8 cellular contexts compared by ENCODE assay signal in genomic region chr17:7295230-7296180, GRCh38. TPM values are rescaled to one million over a fixed set of nuclear protein-coding genes. Genes with fewer than 3 reads are reported as not detected.
DNase-seq lines count a peak whose midpoint lies in the region; ATAC-seq and TF ChIP-seq lines count a peak whose summit lies in the region.

No MANE protein-coding gene starts in this region.

- H3K27ac ChIP-seq in transverse colon, result peak overlapping the region; percentile 64 to 91 (median 89)

- peak overlapping the region in 2 of 4 donors; percentile 40 to 46 for H3K4me3 ChIP-seq in transverse colon

- TF ChIP-seq CTCF in transverse colon (IDR thresholded peaks at IDR 0.05) (peak in 4 of 5 experiments; percentile 10 to 45 (median 28)), omental fat pad (IDR thresholded peaks at IDR 0.05) (no peak)

- peaks cover 8% of the 10 kb centered on the region for H3K27me3 Mint-ChIP-seq in activated naive CD4-positive, alpha-beta T cell treated with anti-CD3 and anti-CD28 coated beads, Interleukin-2, amount 50 U/mL, for 24 hours
- H3K27me3 Mint-ChIP-seq in activated T-helper 17 cell treated with anti-CD3 and anti-CD28 coated beads, Interleukin-2, amount 50 U/mL, for 72 hours, result peaks cover 16% of the 10 kb centered on the region

- H3K4me1 Mint-ChIP-seq in activated naive CD4-positive, alpha-beta T cell treated with anti-CD3 and anti-CD28 coated beads, Interleukin-2, amount 50 U/mL, for 24 hours, result peaks cover 20% of the 10 kb centered on the region
- peaks cover 5% of the 10 kb centered on the region for H3K4me1 Mint-ChIP-seq in activated T-helper 17 cell treated with anti-CD3 and anti-CD28 coated beads, Interleukin-2, amount 50 U/mL, for 72 hours

- no peak for TF ChIP-seq EP300 in transverse colon (IDR thresholded peaks at IDR 0.05; ENCODE audit: low read depth)

- H3K4me1 ChIP-seq in transverse colon, result peaks cover 26 to 56% (median 47%) of the 10 kb centered on the region in 4 donors

- no peaks in the 10 kb centered on the region for H3K36me3 Mint-ChIP-seq in activated naive CD4-positive, alpha-beta T cell treated with anti-CD3 and anti-CD28 coated beads, Interleukin-2, amount 50 U/mL, for 24 hours
- H3K36me3 Mint-ChIP-seq in activated T-helper 17 cell treated with anti-CD3 and anti-CD28 coated beads, Interleukin-2, amount 50 U/mL, for 72 hours (ENCODE audit: low read depth), result no peaks in the 10 kb centered on the region

- no peak for TF ChIP-seq POLR2A in transverse colon (IDR thresholded peaks at IDR 0.05)

- H3K9me3 Mint-ChIP-seq in activated naive CD4-positive, alpha-beta T cell treated with anti-CD3 and anti-CD28 coated beads, Interleukin-2, amount 50 U/mL, for 24 hours, result no peaks in the 10 kb centered on the region
- H3K9me3 Mint-ChIP-seq in activated T-helper 17 cell treated with anti-CD3 and anti-CD28 coated beads, Interleukin-2, amount 50 U/mL, for 72 hours, result no peaks in the 10 kb centered on the region

- no peaks in the 10 kb centered on the region for H3K9me3 ChIP-seq in transverse colon

- WGBS in transverse colon (ENCODE audit: low coverage in 1 of 2), 2 donors, result 55 to 86% methylated on average over 21 to 42 of the region's 42 CpGs

- no peaks in the 10 kb centered on the region for H3K36me3 ChIP-seq in transverse colon

- H3K4me3 Mint-ChIP-seq in activated naive CD4-positive, alpha-beta T cell treated with anti-CD3 and anti-CD28 coated beads, Interleukin-2, amount 50 U/mL, for 24 hours, result peak overlapping the region; percentile 84
- H3K4me3 Mint-ChIP-seq in activated T-helper 17 cell treated with anti-CD3 and anti-CD28 coated beads, Interleukin-2, amount 50 U/mL, for 72 hours, result peak overlapping the region; percentile 80

- H3K27ac Mint-ChIP-seq in activated naive CD4-positive, alpha-beta T cell treated with anti-CD3 and anti-CD28 coated beads, Interleukin-2, amount 50 U/mL, for 24 hours, result peak overlapping the region; percentile 51
- H3K27ac Mint-ChIP-seq in activated T-helper 17 cell treated with anti-CD3 and anti-CD28 coated beads, Interleukin-2, amount 50 U/mL, for 72 hours, result no peak overlapping the region

- H3K27me3 ChIP-seq in transverse colon, result peaks cover 25% of the 10 kb centered on the region

- no peak for DNase-seq in activated naive CD4-positive, alpha-beta T cell (lab: John Stamatoyannopoulos, UW)
- peak in 1 of 2 donors; percentile 47 for DNase-seq in left colon
- no peak for DNase-seq in transverse colon
- DNase-seq in COR-L47 (lab: John Stamatoyannopoulos, UW), result no peak
- no peak for DNase-seq in omental fat pad (ENCODE audit: low spot score)

- intact Hi-C loops in left colon (cut with DNase I, micrococcal nuclease) (loop anchor here in 1 of 2 donors (2.0 kb wide), 1 partner anchor 15 kb away; the partner anchor contains the start of gene SLC2A4), transverse colon (cut with DNase I; ENCODE audit: low total_unique reads) (loop anchor here (2.0 kb wide), 1 partner anchor 15 kb away; the partner anchor contains the start of gene SLC2A4)

- in situ Hi-C loops in transverse colon (cut with MboI; ENCODE audit: low pct_ligation_motif_present in 1 of 4, low pct_unique_long_range_greater_than_20kb in 1 of 4, low sequenced_read_pairs in 3 of 4), result loop anchor here in 2 of 4 donors (25.0 kb wide), 1 partner anchor 258 kb away; the partner anchor contains the start of genes SLC16A11 (in 2 of the 2) and SLC16A13 (in 2 of the 2)

- ATAC-seq in activated T-helper 17 cell treated with anti-CD3 and anti-CD28 coated beads, Interleukin-2, amount 50 U/mL, for 72 hours (replicated peaks), result no peak
- peak; percentile 34 for ATAC-seq in left colon
- no peak for ATAC-seq in HG03196 (IDR thresholded peaks at IDR 0.05; ENCODE audit: unreplicated experiment)
- ATAC-seq in omental fat pad (ENCODE audit: low FRiP score), result no peak

RNA-seq across cellular contexts. Expression of gene YBX2, which starts 1.1 kb away (rescaled TPM):
- under 1 TPM; 0.15 to 0.26 TPM for total RNA-seq in activated T-helper 17 cell treated with anti-CD3 and anti-CD28 coated beads, Interleukin-2, amount 50 U/mL, for 72 hours
- total RNA-seq in left colon, result 10 to 100 TPM; 19.7 to 23.6 TPM
- total RNA-seq in transverse colon, result 100 to 1,000 TPM in 1 of 4 donors, 10 to 100 TPM in 3; 23.1 to 151 (median 43.4) TPM
- total RNA-seq in omental fat pad, result 1 to 10 TPM in 3 of 4 donors, under 1 TPM in 1; 0.65 to 3.3 (median 1.5) TPM

RNA-seq across cellular contexts. Expression of gene EIF5A, which starts 11.9 kb away (rescaled TPM):
- total RNA-seq in activated T-helper 17 cell treated with anti-CD3 and anti-CD28 coated beads, Interleukin-2, amount 50 U/mL, for 72 hours, result 100 to 1,000 TPM; 429 to 978 TPM
- total RNA-seq in left colon (100 to 1,000 TPM; 330 to 413 TPM), transverse colon (100 to 1,000 TPM in 3 of 4 donors, 10 to 100 TPM in 1; 91.3 to 188 (median 149) TPM), omental fat pad (100 to 1,000 TPM; 127 to 408 (median 282) TPM)

RNA-seq across cellular contexts. Expression of gene SLC2A4, which starts 14.0 kb away (rescaled TPM):
- total RNA-seq in activated T-helper 17 cell treated with anti-CD3 and anti-CD28 coated beads, Interleukin-2, amount 50 U/mL, for 72 hours, result not detected
- 1 to 10 TPM; 1.4 to 9.7 TPM for total RNA-seq in left colon
- 10 to 100 TPM in 3 of 4 donors, 1 to 10 TPM in 1; 9.7 to 35.5 (median 20.3) TPM for total RNA-seq in transverse colon
- total RNA-seq in omental fat pad, result 10 to 100 TPM in 3 of 4 donors, 1 to 10 TPM in 1; 8.9 to 29.2 (median 12.1) TPM

RNA-seq across cellular contexts. Expression of gene GPS2, which starts 19.7 kb away (rescaled TPM):
- 10 to 100 TPM; 38.3 to 65.6 TPM for total RNA-seq in activated T-helper 17 cell treated with anti-CD3 and anti-CD28 coated beads, Interleukin-2, amount 50 U/mL, for 72 hours
- 10 to 100 TPM; 71.2 to 72.4 TPM for total RNA-seq in left colon
- total RNA-seq in transverse colon, result 100 to 1,000 TPM in 3 of 4 donors, 10 to 100 TPM in 1; 96.5 to 578 (median 150) TPM
- 10 to 100 TPM; 49.6 to 91.3 (median 75.9) TPM for total RNA-seq in omental fat pad

RNA-seq across cellular contexts. Expression of gene CLDN7, which starts 33.2 kb away (rescaled TPM):
- 1 to 10 TPM in 1 of 2 donors, under 1 TPM in 1; 0.52 to 1.0 TPM for total RNA-seq in activated T-helper 17 cell treated with anti-CD3 and anti-CD28 coated beads, Interleukin-2, amount 50 U/mL, for 72 hours
- total RNA-seq in left colon (1,000 to 10,000 TPM in 1 of 2 donors, 100 to 1,000 TPM in 1; 997 to 1,004 TPM), transverse colon (1,000 to 10,000 TPM in 1 of 4 donors, 100 to 1,000 TPM in 3; 571 to 1,162 (median 940) TPM), omental fat pad (1 to 10 TPM; 3.0 to 9.0 (median 7.4) TPM)

Comparison
In these comparisons a context has a peak if more than half of its experiments do, and no peak if none do; other contexts are left out.
1. CTCF ChIP-seq: peak in transverse colon (4 of 5); none in omental fat pad (0 of 3).
2. RNA of gene YBX2, which starts 1.1 kb away (total RNA-seq): 23.1 to 151 TPM in transverse colon and 19.7 to 23.6 TPM in left colon; 0.65 to 3.3 TPM in omental fat pad and 0.15 to 0.26 TPM in activated T-helper 17 cell treated with anti-CD3 and anti-CD28 coated beads, Interleukin-2, amount 50 U/mL, for 72 hours; every median in the first group is over 4 times any median in the second.